In genomic region chr14:50551877-50552276, GRCh38 we compare ENCODE assay signal across 36 cellular contexts.
"Had no signal": no experiment of that assay in that cellular context is flagged by ENCODE, and none has a peak within 500 bp of the region (broad histone marks: within the 10 kb centered on the region; RNA-seq: fewer than 3 reads in every experiment).

No MANE protein-coding gene starts in this region.

- H3K4me3 Mint-ChIP-seq: activated CD4-positive, alpha-beta memory T cell treated with anti-CD3 and anti-CD28 coated beads for 36 hours; activated CD8-positive, alpha-beta memory T cell treated with anti-CD3 and anti-CD28 coated beads, Interleukin-2, amount 10 ng/mL, durations not matched to agents 7 days and 5 days; activated CD8-positive, alpha-beta T cell treated with anti-CD3 and anti-CD28 coated beads, Interleukin-2, amount 10 ng/mL, durations not matched to agents 7 days and 5 days; activated naive CD4-positive, alpha-beta T cell treated with anti-CD3 and anti-CD28 coated beads for 36 hours; activated naive CD4-positive, alpha-beta T cell treated with anti-CD3 and anti-CD28 coated beads, Interleukin-2, amount 50 U/mL, for 24 hours; activated naive CD8-positive, alpha-beta T cell treated with anti-CD3 and anti-CD28 coated beads for 36 hours; activated naive CD8-positive, alpha-beta T cell treated with anti-CD3 and anti-CD28 coated beads, Interleukin-2, amount 50 U/mL, for 24 hours; activated T-helper 1 cell treated with anti-CD3 and anti-CD28 coated beads, Interleukin-12 subunit alpha, Interleukin-12 subunit beta, Interleukin-2, Interleukin-4 antibody, amounts not matched to agents 30 ng/mL and 10 ng/mL and 1 ng/mL, durations not matched to agents 14 hours and 24 hours and 36 hours; brain; dendritic cell treated with granulocyte-macrophage colony-stimulating factor and Interleukin-4, amounts not matched to agents 40 ng/mL and 50 ng/mL, for 4 days; endodermal cell had no signal

- H3K4me1 Mint-ChIP-seq: activated naive CD4-positive, alpha-beta T cell treated with anti-CD3 and anti-CD28 coated beads, Interleukin-2, amount 50 U/mL, for 24 hours; activated naive CD8-positive, alpha-beta T cell treated with anti-CD3 and anti-CD28 coated beads for 36 hours; activated naive CD8-positive, alpha-beta T cell treated with anti-CD3 and anti-CD28 coated beads, Interleukin-2, amount 50 U/mL, for 24 hours; brain; endodermal cell had no signal

- H3K27me3 Mint-ChIP-seq: brain had no signal

- H3K36me3 Mint-ChIP-seq: activated CD4-positive, alpha-beta memory T cell treated with anti-CD3 and anti-CD28 coated beads for 36 hours; brain had no signal

- H3K4me3 ChIP-seq: adrenal gland, breast epithelium, cardiac muscle cell, colonic mucosa, dorsolateral prefrontal cortex, gastrocnemius medialis, heart left ventricle had no signal

- H3K9me3 Mint-ChIP-seq: activated T-helper 1 cell treated with anti-CD3 and anti-CD28 coated beads, Interleukin-12 subunit alpha, Interleukin-12 subunit beta, Interleukin-2, Interleukin-4 antibody, amounts not matched to agents 30 ng/mL and 10 ng/mL and 1 ng/mL, durations not matched to agents 14 hours and 24 hours and 36 hours; dendritic cell treated with granulocyte-macrophage colony-stimulating factor and Interleukin-4, amounts not matched to agents 40 ng/mL and 50 ng/mL, for 4 days; endodermal cell had no signal

- H3K36me3 ChIP-seq: adrenal gland, breast epithelium, cardiac muscle cell, colonic mucosa, gastrocnemius medialis, heart left ventricle had no signal

- H3K27me3 ChIP-seq: adrenal gland, breast epithelium, colonic mucosa, dorsolateral prefrontal cortex had no signal

- H3K9me3 ChIP-seq: adrenal gland, breast epithelium, colonic mucosa, gastrocnemius medialis, heart left ventricle had no signal

- DNase-seq: activated CD4-positive, alpha-beta memory T cell treated with anti-CD3 and anti-CD28 coated beads for 36 hours; activated CD4-positive, alpha-beta T cell treated with anti-CD3 and anti-CD28 coated beads for 1 hour; activated CD4-positive, alpha-beta T cell treated with anti-CD3 and anti-CD28 coated beads for 4 hours; activated CD4-positive, CD25-positive, alpha-beta regulatory T cell; activated CD8-positive, alpha-beta memory T cell treated with anti-CD3 and anti-CD28 coated beads, Interleukin-2, amount 10 ng/mL, durations not matched to agents 7 days and 5 days; activated CD8-positive, alpha-beta memory T cell treated with anti-CD3 and anti-CD28 coated beads, Interleukin-2, amount 50 U/mL, for 4 hours; activated CD8-positive, alpha-beta T cell treated with anti-CD3 and anti-CD28 coated beads, Interleukin-2, amount 10 ng/mL, durations not matched to agents 7 days and 5 days; activated effector memory CD4-positive, alpha-beta T cell treated with anti-CD3 and anti-CD28 coated beads, Interleukin-2, amount 50 U/mL, for 16 hours; activated naive CD4-positive, alpha-beta T cell treated with anti-CD3 and anti-CD28 coated beads for 36 hours; activated naive CD8-positive, alpha-beta T cell treated with anti-CD3 and anti-CD28 coated beads for 36 hours; activated naive CD8-positive, alpha-beta T cell treated with anti-CD3 and anti-CD28 coated beads, Interleukin-2, amount 50 U/mL, for 24 hours; activated T-cell treated with anti-CD3 and anti-CD28 coated beads, Interleukin-2, amount 50 U/mL, for 1 hour; activated T-cell treated with anti-CD3 and anti-CD28 coated beads, Interleukin-2, amount 50 U/mL, for 48 hours; adrenal gland; amygdala; aorta; central memory CD4-positive, alpha-beta T cell; cerebellar nuclear complex; colonic mucosa; dorsolateral prefrontal cortex; effector memory CD4-positive, alpha-beta T cell; endodermal cell; foreskin fibroblast; gastrocnemius medialis; glutamatergic neuron; heart left ventricle; hypothalamus; T-helper 2 cell had no signal

- ATAC-seq: activated CD8-positive, alpha-beta memory T cell treated with anti-CD3 and anti-CD28 coated beads, Interleukin-2, amount 10 ng/mL, durations not matched to agents 7 days and 5 days; activated CD8-positive, alpha-beta T cell treated with anti-CD3 and anti-CD28 coated beads, Interleukin-2, amount 10 ng/mL, durations not matched to agents 7 days and 5 days; activated naive CD8-positive, alpha-beta T cell treated with anti-CD3 and anti-CD28 coated beads, Interleukin-2, amount 50 U/mL, for 24 hours; esophagus mucosa; gastrocnemius medialis; heart left ventricle had no signal

- H3K27ac Mint-ChIP-seq: activated CD4-positive, alpha-beta memory T cell treated with anti-CD3 and anti-CD28 coated beads for 36 hours; activated CD8-positive, alpha-beta memory T cell treated with anti-CD3 and anti-CD28 coated beads, Interleukin-2, amount 10 ng/mL, durations not matched to agents 7 days and 5 days; activated CD8-positive, alpha-beta T cell treated with anti-CD3 and anti-CD28 coated beads, Interleukin-2, amount 10 ng/mL, durations not matched to agents 7 days and 5 days; activated naive CD4-positive, alpha-beta T cell treated with anti-CD3 and anti-CD28 coated beads for 36 hours; activated naive CD4-positive, alpha-beta T cell treated with anti-CD3 and anti-CD28 coated beads, Interleukin-2, amount 50 U/mL, for 24 hours; activated naive CD8-positive, alpha-beta T cell treated with anti-CD3 and anti-CD28 coated beads for 36 hours; activated naive CD8-positive, alpha-beta T cell treated with anti-CD3 and anti-CD28 coated beads, Interleukin-2, amount 50 U/mL, for 24 hours; activated T-helper 1 cell treated with anti-CD3 and anti-CD28 coated beads, Interleukin-12 subunit alpha, Interleukin-12 subunit beta, Interleukin-2, Interleukin-4 antibody, amounts not matched to agents 30 ng/mL and 10 ng/mL and 1 ng/mL, durations not matched to agents 14 hours and 24 hours and 36 hours; activated T-helper 2 cell treated with anti-CD3 and anti-CD28 coated beads, Interferon-gamma antibody, Interleukin-2, Interleukin-4, amounts not matched to agents 10 μg/mL and 5 μg/mL and 100 μg/mL, durations not matched to agents 14 hours and 24 hours and 36 hours; brain; dendritic cell treated with granulocyte-macrophage colony-stimulating factor and Interleukin-4, amounts not matched to agents 40 ng/mL and 50 ng/mL, for 4 days; endodermal cell had no signal

- H3K4me1 ChIP-seq: adrenal gland, breast epithelium, colonic mucosa, gastrocnemius medialis, heart left ventricle had no signal

- H3K27ac ChIP-seq: adrenal gland, breast epithelium, cardiac muscle cell, colonic mucosa, dorsolateral prefrontal cortex, gastrocnemius medialis, heart left ventricle had no signal
